Comparison of ENCODE assay signal across 24 cellular contexts in the genomic region with DNA sequence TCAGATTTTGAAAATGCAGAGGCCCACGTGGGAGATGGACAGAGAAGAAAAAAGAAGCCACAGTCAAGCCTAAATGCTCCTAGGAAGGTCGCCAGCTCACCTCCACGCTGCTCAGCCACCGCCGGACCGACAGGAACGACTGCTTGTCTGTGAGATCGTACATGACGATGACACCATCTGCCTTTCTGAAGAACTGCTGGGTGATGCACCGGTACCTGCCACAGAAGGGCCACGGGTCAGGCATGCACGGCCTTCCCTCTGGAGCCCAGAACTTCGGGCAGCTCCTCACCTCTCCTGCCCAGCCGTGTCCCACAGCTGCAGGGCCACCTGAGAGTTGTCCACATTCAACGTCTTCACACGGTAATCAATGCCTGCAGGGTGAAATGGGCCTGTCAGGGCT.
"Had no signal": no experiment of that assay in that cellular context is flagged by ENCODE, and none has a peak within 500 bp of the region (broad histone marks: within the 10 kb centered on the region; RNA-seq: fewer than 3 reads in every experiment).

No MANE protein-coding gene starts in this region.

- H3K4me3 Mint-ChIP-seq: IgD-negative memory B cell had no signal

- H3K9me3 Mint-ChIP-seq: IgD-negative memory B cell had no signal

- H3K36me3 ChIP-seq: SJSA1 had no signal

- H3K27ac ChIP-seq: KMS-11, SJSA1, SK-N-MC had no signal

- H3K4me3 ChIP-seq: K562, SJSA1, SK-N-MC had no signal

- FAIRE-seq: K562, RCC 7860 had no signal

- H3K9ac ChIP-seq: KMS-11 had no signal

- H3K4me2 ChIP-seq: KMS-11 had no signal

- H3K4me1 ChIP-seq: SJSA1 had no signal

- H3K27me3 Mint-ChIP-seq: IgD-negative memory B cell had no signal

- DNase-seq: Kasumi-1, MM.1S, NCI-H1105, NCI-H1417, NCI-H146, NCI-H1694 treated with DMSO at 0.1 percent for 48 hours, NCI-H2029, NCI-H2081 treated with DMSO at 0.1 percent for 48 hours, NCI-H2171, NCI-H226, NCI-H446, NCI-H510A, NCI-H524 treated with DMSO at 0.1 percent for 48 hours, NCI-H69, NCI-H774, Right ventricle myocardium superior, RPMI8226, SIG-M5 had no signal

- ATAC-seq: K562 had no signal
